Comparison of ENCODE assay signal across 20 cellular contexts in genomic region chr9:86577420-86578333, GRCh38.
A peak's percentile ranks its signal among the peaks of the same experiment; 100 is the strongest.
DNase-seq lines count a peak whose midpoint lies in the region; ATAC-seq and TF ChIP-seq lines count a peak whose summit lies in the region.
"Had no signal": no experiment of that assay in that cellular context is flagged by ENCODE, and none has a peak within 500 bp of the region (broad histone marks: within the 10 kb centered on the region; RNA-seq: fewer than 3 reads in every experiment).

No MANE protein-coding gene starts in this region.

- H3K36me3 Mint-ChIP-seq in brain (peaks cover 11% of the 10 kb centered on the region), nephron progenitor cell (ENCODE audit: low read depth) (peaks cover 5% of the 10 kb centered on the region)
- H3K36me3 Mint-ChIP-seq in stimulated activated memory B cell treated with anti-CD40 and anti-IgM and Interleukin-4, amounts not matched to agents 10 μg/mL and 1 μg/mL and 100 μg/mL, for 72 hours = no peaks in the 10 kb centered on the region

- no peaks in the 10 kb centered on the region for H3K36me3 ChIP-seq in H7 (replicated peaks; ENCODE audit: control insufficient read depth, insufficient read depth, low read length)

- no peaks in the 10 kb centered on the region for H3K27me3 ChIP-seq in H7 (ENCODE audit: control insufficient read depth, insufficient read depth, low read length)

- peak overlapping the region; percentile 83 to 92 (median 90) for H3K27ac Mint-ChIP-seq in brain
- H3K27ac Mint-ChIP-seq in nephron progenitor cell = peak overlapping the region; percentile 42
- no peak overlapping the region for H3K27ac Mint-ChIP-seq in stimulated activated memory B cell treated with anti-CD40 and anti-IgM and Interleukin-4, amounts not matched to agents 10 μg/mL and 1 μg/mL and 100 μg/mL, for 72 hours

- peaks cover 2% of the 10 kb centered on the region for H3K27me3 Mint-ChIP-seq in brain
- peaks cover 11% of the 10 kb centered on the region for H3K27me3 Mint-ChIP-seq in nephron progenitor cell (ENCODE audit: low read depth, poor library complexity)
- peaks cover 6% of the 10 kb centered on the region for H3K27me3 Mint-ChIP-seq in stimulated activated memory B cell treated with anti-CD40 and anti-IgM and Interleukin-4, amounts not matched to agents 10 μg/mL and 1 μg/mL and 100 μg/mL, for 72 hours

- no peak overlapping the region for H3K4me3 ChIP-seq in H7 (ENCODE audit: insufficient read depth, low read depth, low read length)
- H3K4me3 ChIP-seq: K562 had no signal

- DNase-seq in H7 (peak; percentile 35), nephron progenitor cell (peak; percentile 70), DMS114 treated with DMSO at 0.1 percent for 48 hours (lab: John Stamatoyannopoulos, UW; ENCODE audit: unreplicated experiment) (no peak)
- no peak for DNase-seq in activated effector memory CD4-positive, alpha-beta T cell treated with anti-CD3 and anti-CD28 coated beads, Interleukin-2, amount 50 U/mL, for 16 hours
- DNase-seq: AML-193, COR-L47, DMS 273 treated with DMSO at 0.1 percent for 48 hours, GDM1, NCI-H1694, NCI-H2081 treated with DMSO at 0.1 percent for 48 hours, NCI-H510A, NCI-H774 had no signal

- peak; percentile 9 for ATAC-seq in stimulated activated memory B cell treated with anti-CD40 and anti-IgM and Interleukin-4, amounts not matched to agents 10 μg/mL and 1 μg/mL and 100 μg/mL, for 72 hours
- ATAC-seq in HG03457 (IDR thresholded peaks at IDR 0.05; ENCODE audit: unreplicated experiment) (no peak), GM18520 (IDR thresholded peaks at IDR 0.05; ENCODE audit: unreplicated experiment) (no peak)
- ATAC-seq: HCT116, K562, Right ventricle myocardium inferior, SK-N-SH treated with all-trans-retinoic acid at 6 μM for 48 hours had no signal

- H3K4me1 Mint-ChIP-seq in brain (peaks cover 60% of the 10 kb centered on the region), nephron progenitor cell (peaks cover 48% of the 10 kb centered on the region)
- peaks cover 4% of the 10 kb centered on the region for H3K4me1 Mint-ChIP-seq in stimulated activated memory B cell treated with anti-CD40 and anti-IgM and Interleukin-4, amounts not matched to agents 10 μg/mL and 1 μg/mL and 100 μg/mL, for 72 hours

- H3K4me3 Mint-ChIP-seq in brain = peak overlapping the region in 3 of 5 experiments; percentile 6 to 70 (median 35)
- H3K4me3 Mint-ChIP-seq in nephron progenitor cell = no peak overlapping the region
- H3K4me3 Mint-ChIP-seq in stimulated activated memory B cell treated with anti-CD40 and anti-IgM and Interleukin-4, amounts not matched to agents 10 μg/mL and 1 μg/mL and 100 μg/mL, for 72 hours = no peak overlapping the region

- H3K9me3 Mint-ChIP-seq in brain (peaks cover 6 to 20% (median 17%) of the 10 kb centered on the region in 5 experiments), nephron progenitor cell (peaks cover 18% of the 10 kb centered on the region)
- H3K9me3 Mint-ChIP-seq in stimulated activated memory B cell treated with anti-CD40 and anti-IgM and Interleukin-4, amounts not matched to agents 10 μg/mL and 1 μg/mL and 100 μg/mL, for 72 hours = no peaks in the 10 kb centered on the region

- no peak for TF ChIP-seq CTCF in brain (conservative IDR thresholded peaks at IDR 0.05)
- no peak for TF ChIP-seq CTCF in nephron progenitor cell (IDR thresholded peaks at IDR 0.05)

Comparison
In these comparisons a context has a peak if more than half of its experiments do, and no peak if none do; other contexts are left out.
1. DNase-seq: peak in H7 (single experiment) and nephron progenitor cell (single experiment); none in DMS114 treated with DMSO at 0.1 percent for 48 hours (single experiment) and activated effector memory CD4-positive, alpha-beta T cell treated with anti-CD3 and anti-CD28 coated beads, Interleukin-2, amount 50 U/mL, for 16 hours (single experiment).
2. H3K4me3 Mint-ChIP-seq: peak in brain (3 of 5); none in nephron progenitor cell (single experiment) and stimulated activated memory B cell treated with anti-CD40 and anti-IgM and Interleukin-4, amounts not matched to agents 10 μg/mL and 1 μg/mL and 100 μg/mL, for 72 hours (single experiment).